9 cellular contexts compared by ENCODE assay signal in the genomic region with DNA sequence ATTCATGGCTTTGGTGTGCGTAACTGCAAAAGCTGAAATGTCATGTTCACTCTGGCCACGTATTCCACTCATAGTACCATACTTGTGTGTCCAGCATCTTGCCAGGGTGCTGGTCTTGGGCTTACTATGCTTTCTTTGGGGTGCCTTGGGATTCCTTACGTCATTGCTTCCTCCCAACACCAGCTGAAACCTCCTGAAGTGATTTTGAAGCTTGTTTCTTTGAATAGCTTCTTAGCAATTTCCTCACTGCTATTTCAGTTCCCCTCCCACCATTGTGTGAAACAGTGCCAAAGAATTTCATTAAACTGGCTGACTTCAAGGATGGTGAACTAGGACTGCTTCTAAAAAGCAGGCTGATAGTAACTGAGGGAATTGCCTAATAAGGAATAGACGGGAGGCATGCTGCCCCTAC. TPM values are rescaled to one million over a fixed set of nuclear protein-coding genes. Genes with fewer than 3 reads are reported as not detected.
DNase-seq lines count a peak whose midpoint lies in the region; ATAC-seq and TF ChIP-seq lines count a peak whose summit lies in the region.
"Had no signal": no experiment of that assay in that cellular context is flagged by ENCODE, and none has a peak within 500 bp of the region (broad histone marks: within the 10 kb centered on the region; RNA-seq: fewer than 3 reads in every experiment).

No MANE protein-coding gene starts in this region.

- TF ChIP-seq CTCF in choroid plexus epithelial cell (conservative IDR thresholded peaks at IDR 0.05; ENCODE audit: low read depth, low read length) (no peak), testis (IDR thresholded peaks at IDR 0.05) (no peak)

- ATAC-seq in GM18861 (IDR thresholded peaks at IDR 0.05; ENCODE audit: unreplicated experiment) (no peak), HG03432 (IDR thresholded peaks at IDR 0.05; ENCODE audit: unreplicated experiment) (no peak)

- no peaks in the 10 kb centered on the region for H3K9me3 ChIP-seq in testis

- no peaks in the 10 kb centered on the region for H3K27me3 ChIP-seq in testis

- TF ChIP-seq POLR2A in testis (IDR thresholded peaks at IDR 0.05): no peak

- peaks cover 3% of the 10 kb centered on the region for H3K4me1 ChIP-seq in testis

- intact Hi-C loops in testis (cut with DNase I; ENCODE audit: low total_unique reads): no loop called here

- no peaks in the 10 kb centered on the region for H3K36me3 ChIP-seq in testis (ENCODE audit: low read depth, missing control alignments)

- H3K27ac ChIP-seq in testis: peak overlapping the region; percentile 24 to 46
- H3K27ac ChIP-seq: 22Rv1 had no signal

- peak; percentile 30 to 49 for DNase-seq in NOMO-1 (lab: John Stamatoyannopoulos, UW; ENCODE audit: unreplicated experiment in 2 of 2)
- no peak for DNase-seq in NOMO-1 treated with dmso at 0.1 percent for 144 hours (lab: John Stamatoyannopoulos, UW; ENCODE audit: unreplicated experiment)
- DNase-seq in choroid plexus epithelial cell (ENCODE audit: low read depth): peak; percentile 92
- DNase-seq in medulla oblongata (ENCODE audit: extremely low spot score): peak; percentile 84
- no peak for DNase-seq in testis
- DNase-seq in NCI-H187 (lab: John Stamatoyannopoulos, UW): no peak

- H3K4me3 ChIP-seq in choroid plexus epithelial cell (ENCODE audit: low read depth, low read length) (no peak overlapping the region), testis (no peak overlapping the region)

- 60 to 61% methylated on average over 4 of the region's 4 CpGs for WGBS in testis, 2 donors

RNA-seq across cellular contexts. Expression of gene ENTPD1, which starts 36.9 kb away (rescaled TPM):
- 10 to 100 TPM in 1 of 2 donors, 1 to 10 TPM in 1; 9.8 to 11.3 TPM for total RNA-seq in testis
- polyA plus RNA-seq in testis (ENCODE audit: insufficient read depth, low read depth, low replicate concordance): 12.7 TPM

Comparison
In these comparisons a context has a peak if more than half of its experiments do, and no peak if none do; other contexts are left out.
1. DNase-seq: peak in NOMO-1 (2 of 2), choroid plexus epithelial cell (single experiment) and medulla oblongata (single experiment); none in NOMO-1 treated with dmso at 0.1 percent for 144 hours (single experiment), testis (single experiment) and NCI-H187 (0 of 2).